ENCODE assay signal across 1 cellular context in the genomic region with DNA sequence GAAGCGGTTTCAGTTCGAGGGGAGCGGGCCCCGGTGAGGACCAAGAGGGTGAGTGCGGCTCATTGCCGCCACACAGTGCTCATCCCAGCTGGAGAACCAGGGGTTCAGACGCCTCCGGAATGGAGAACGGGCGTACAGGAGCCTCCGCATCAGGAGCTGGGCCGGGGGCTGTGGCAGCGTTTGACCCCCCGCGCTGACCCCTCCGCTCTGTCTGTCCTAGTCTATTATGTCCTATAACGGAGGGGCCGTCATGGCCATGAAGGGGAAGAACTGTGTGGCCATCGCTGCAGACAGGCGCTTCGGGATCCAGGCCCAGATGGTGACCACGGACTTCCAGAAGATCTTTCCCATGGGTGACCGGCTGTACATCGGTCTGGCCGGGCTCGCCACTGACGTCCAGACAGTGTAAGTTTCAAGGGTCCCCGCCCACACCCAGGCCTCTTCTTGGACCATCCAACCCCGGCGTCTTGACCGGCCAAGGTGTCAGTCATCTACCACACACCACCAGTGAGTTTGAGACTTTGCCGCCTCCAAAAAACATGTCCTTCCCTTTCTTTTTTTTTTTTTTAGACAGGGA.
TF ChIP-seq lines count a peak whose summit lies in the region.

No MANE protein-coding gene starts in this region.

TF ChIP-seq in HepG2, 621 proteins besides CTCF, POLR2A, EP300 and RAD21 (continued from another document and continues in another):
- TF ChIP-seq, protein P1, sequence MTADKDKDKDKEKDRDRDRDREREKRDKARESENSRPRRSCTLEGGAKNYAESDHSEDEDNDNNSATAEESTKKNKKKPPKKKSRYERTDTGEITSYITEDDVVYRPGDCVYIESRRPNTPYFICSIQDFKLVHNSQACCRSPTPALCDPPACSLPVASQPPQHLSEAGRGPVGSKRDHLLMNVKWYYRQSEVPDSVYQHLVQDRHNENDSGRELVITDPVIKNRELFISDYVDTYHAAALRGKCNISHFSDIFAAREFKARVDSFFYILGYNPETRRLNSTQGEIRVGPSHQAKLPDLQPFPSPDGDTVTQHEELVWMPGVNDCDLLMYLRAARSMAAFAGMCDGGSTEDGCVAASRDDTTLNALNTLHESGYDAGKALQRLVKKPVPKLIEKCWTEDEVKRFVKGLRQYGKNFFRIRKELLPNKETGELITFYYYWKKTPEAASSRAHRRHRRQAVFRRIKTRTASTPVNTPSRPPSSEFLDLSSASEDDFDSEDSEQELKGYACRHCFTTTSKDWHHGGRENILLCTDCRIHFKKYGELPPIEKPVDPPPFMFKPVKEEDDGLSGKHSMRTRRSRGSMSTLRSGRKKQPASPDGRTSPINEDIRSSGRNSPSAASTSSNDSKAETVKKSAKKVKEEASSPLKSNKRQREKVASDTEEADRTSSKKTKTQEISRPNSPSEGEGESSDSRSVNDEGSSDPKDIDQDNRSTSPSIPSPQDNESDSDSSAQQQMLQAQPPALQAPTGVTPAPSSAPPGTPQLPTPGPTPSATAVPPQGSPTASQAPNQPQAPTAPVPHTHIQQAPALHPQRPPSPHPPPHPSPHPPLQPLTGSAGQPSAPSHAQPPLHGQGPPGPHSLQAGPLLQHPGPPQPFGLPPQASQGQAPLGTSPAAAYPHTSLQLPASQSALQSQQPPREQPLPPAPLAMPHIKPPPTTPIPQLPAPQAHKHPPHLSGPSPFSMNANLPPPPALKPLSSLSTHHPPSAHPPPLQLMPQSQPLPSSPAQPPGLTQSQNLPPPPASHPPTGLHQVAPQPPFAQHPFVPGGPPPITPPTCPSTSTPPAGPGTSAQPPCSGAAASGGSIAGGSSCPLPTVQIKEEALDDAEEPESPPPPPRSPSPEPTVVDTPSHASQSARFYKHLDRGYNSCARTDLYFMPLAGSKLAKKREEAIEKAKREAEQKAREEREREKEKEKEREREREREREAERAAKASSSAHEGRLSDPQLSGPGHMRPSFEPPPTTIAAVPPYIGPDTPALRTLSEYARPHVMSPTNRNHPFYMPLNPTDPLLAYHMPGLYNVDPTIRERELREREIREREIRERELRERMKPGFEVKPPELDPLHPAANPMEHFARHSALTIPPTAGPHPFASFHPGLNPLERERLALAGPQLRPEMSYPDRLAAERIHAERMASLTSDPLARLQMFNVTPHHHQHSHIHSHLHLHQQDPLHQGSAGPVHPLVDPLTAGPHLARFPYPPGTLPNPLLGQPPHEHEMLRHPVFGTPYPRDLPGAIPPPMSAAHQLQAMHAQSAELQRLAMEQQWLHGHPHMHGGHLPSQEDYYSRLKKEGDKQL (CRISPR knock-in tag; IDR thresholded peaks at IDR 0.05; ENCODE audit: low read depth): no peak
- TF ChIP-seq ZMAT3 (CRISPR knock-in tag; conservative IDR thresholded peaks at IDR 0.05) (no peak), ZNF446 (CRISPR knock-in tag; IDR thresholded peaks at IDR 0.05) (no peak; the same call in 1 of the 2 replicates), PLRG1 (conservative IDR thresholded peaks at IDR 0.05) (no peak), RAD51 (IDR thresholded peaks at IDR 0.05; ENCODE audit: borderline replicate concordance) (no peak), KDM5B (CRISPR knock-in tag; IDR thresholded peaks at IDR 0.05; ENCODE audit: borderline replicate concordance) (no peak), MXI1 (IDR thresholded peaks at IDR 0.05; ENCODE audit: borderline replicate concordance, low read depth, low read length) (no peak), HHEX (CRISPR knock-in tag; IDR thresholded peaks at IDR 0.05) (no peak), EHMT2 (IDR thresholded peaks at IDR 0.05; ENCODE audit: borderline replicate concordance, low read depth, low read length) (no peak), AGO2 (optimal IDR thresholded peaks at IDR 0.05; ENCODE audit: low read depth, low read length) (no peak), ZNF550 (CRISPR knock-in tag; IDR thresholded peaks at IDR 0.05; ENCODE audit: borderline replicate concordance) (no peak), ZNF552 (CRISPR knock-in tag; IDR thresholded peaks at IDR 0.05; ENCODE audit: borderline replicate concordance) (no peak), ZNF569 (CRISPR knock-in tag; IDR thresholded peaks at IDR 0.05; ENCODE audit: borderline replicate concordance) (no peak), SP140L (CRISPR knock-in tag; IDR thresholded peaks at IDR 0.05; ENCODE audit: borderline replicate concordance) (no peak), HNRNPK (IDR thresholded peaks at IDR 0.05; ENCODE audit: low read depth, low read length, poor library complexity, severe bottlenecking) (peak; percentile 24), ZNF260 (CRISPR knock-in tag; IDR thresholded peaks at IDR 0.05; ENCODE audit: borderline replicate concordance, low read depth) (no peak), ZNF556 (CRISPR knock-in tag; IDR thresholded peaks at IDR 0.05; ENCODE audit: borderline replicate concordance) (no peak), NFRKB (IDR thresholded peaks at IDR 0.05) (no peak), CHD2 (IDR thresholded peaks at IDR 0.05; ENCODE audit: low read depth, low read length) (no peak), BORCS8-MEF2B (CRISPR knock-in tag; IDR thresholded peaks at IDR 0.05) (0 out of 2 replicates have a peak, but pooled peaks have one; percentile 54), ARNT2 (CRISPR knock-in tag; IDR thresholded peaks at IDR 0.05; ENCODE audit: low read depth) (no peak; the same call in 1 of the 2 replicates), ZNF678 (CRISPR knock-in tag; IDR thresholded peaks at IDR 0.05) (no peak), ZBTB7A (CRISPR knock-in tag; IDR thresholded peaks at IDR 0.05) (no peak), ZSCAN30 (CRISPR knock-in tag; IDR thresholded peaks at IDR 0.05) (no peak), ZNF501 (CRISPR knock-in tag; IDR thresholded peaks at IDR 0.05) (no peak), GTF3A (CRISPR knock-in tag; conservative IDR thresholded peaks at IDR 0.05) (no peak), NFE2L2 (IDR thresholded peaks at IDR 0.05; ENCODE audit: low read length) (no peak), REPIN1 (CRISPR knock-in tag; IDR thresholded peaks at IDR 0.05; ENCODE audit: borderline replicate concordance, low read depth) (no peak), KDM3A (CRISPR knock-in tag; IDR thresholded peaks at IDR 0.05; ENCODE audit: low read depth) (0 out of 2 replicates have a peak, but pooled peaks have one; percentile 7), ZBTB38 (CRISPR knock-in tag; IDR thresholded peaks at IDR 0.05) (no peak), ZNF543 (CRISPR knock-in tag; IDR thresholded peaks at IDR 0.05) (no peak), ZNF160 (CRISPR knock-in tag; IDR thresholded peaks at IDR 0.05) (no peak)
- TF ChIP-seq, protein P2, sequence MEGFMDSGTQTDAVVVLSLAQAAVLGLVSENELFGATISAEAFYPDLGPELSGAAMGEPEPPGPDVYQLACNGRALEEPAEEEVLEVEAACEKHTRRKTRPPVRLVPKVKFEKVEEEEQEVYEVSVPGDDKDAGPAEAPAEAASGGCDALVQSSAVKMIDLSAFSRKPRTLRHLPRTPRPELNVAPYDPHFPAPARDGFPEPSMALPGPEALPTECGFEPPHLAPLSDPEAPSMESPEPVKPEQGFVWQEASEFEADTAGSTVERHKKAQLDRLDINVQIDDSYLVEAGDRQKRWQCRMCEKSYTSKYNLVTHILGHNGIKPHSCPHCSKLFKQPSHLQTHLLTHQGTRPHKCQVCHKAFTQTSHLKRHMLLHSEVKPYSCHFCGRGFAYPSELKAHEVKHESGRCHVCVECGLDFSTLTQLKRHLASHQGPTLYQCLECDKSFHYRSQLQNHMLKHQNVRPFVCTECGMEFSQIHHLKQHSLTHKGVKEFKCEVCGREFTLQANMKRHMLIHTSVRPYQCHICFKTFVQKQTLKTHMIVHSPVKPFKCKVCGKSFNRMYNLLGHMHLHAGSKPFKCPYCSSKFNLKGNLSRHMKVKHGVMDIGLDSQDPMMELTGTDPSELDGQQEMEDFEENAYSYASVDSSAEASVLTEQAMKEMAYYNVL (CRISPR knock-in tag; IDR thresholded peaks at IDR 0.05; ENCODE audit: borderline replicate concordance): no peak
- TF ChIP-seq, protein P3, sequence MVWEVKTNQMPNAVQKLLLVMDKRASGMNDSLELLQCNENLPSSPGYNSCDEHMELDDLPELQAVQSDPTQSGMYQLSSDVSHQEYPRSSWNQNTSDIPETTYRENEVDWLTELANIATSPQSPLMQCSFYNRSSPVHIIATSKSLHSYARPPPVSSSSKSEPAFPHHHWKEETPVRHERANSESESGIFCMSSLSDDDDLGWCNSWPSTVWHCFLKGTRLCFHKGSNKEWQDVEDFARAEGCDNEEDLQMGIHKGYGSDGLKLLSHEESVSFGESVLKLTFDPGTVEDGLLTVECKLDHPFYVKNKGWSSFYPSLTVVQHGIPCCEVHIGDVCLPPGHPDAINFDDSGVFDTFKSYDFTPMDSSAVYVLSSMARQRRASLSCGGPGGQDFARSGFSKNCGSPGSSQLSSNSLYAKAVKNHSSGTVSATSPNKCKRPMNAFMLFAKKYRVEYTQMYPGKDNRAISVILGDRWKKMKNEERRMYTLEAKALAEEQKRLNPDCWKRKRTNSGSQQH (CRISPR knock-in tag; IDR thresholded peaks at IDR 0.05; ENCODE audit: low read depth): no peak
- TF ChIP-seq, protein P4, sequence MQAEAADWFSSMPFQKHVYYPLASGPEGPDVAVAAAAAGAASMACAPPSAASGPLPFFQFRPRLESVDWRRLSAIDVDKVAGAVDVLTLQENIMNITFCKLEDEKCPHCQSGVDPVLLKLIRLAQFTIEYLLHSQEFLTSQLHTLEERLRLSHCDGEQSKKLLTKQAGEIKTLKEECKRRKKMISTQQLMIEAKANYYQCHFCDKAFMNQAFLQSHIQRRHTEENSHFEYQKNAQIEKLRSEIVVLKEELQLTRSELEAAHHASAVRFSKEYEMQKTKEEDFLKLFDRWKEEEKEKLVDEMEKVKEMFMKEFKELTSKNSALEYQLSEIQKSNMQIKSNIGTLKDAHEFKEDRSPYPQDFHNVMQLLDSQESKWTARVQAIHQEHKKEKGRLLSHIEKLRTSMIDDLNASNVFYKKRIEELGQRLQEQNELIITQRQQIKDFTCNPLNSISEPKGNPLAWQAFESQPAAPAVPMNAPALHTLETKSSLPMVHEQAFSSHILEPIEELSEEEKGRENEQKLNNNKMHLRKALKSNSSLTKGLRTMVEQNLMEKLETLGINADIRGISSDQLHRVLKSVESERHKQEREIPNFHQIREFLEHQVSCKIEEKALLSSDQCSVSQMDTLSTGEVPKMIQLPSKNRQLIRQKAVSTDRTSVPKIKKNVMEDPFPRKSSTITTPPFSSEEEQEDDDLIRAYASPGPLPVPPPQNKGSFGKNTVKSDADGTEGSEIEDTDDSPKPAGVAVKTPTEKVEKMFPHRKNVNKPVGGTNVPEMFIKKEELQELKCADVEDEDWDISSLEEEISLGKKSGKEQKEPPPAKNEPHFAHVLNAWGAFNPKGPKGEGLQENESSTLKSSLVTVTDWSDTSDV (CRISPR knock-in tag; IDR thresholded peaks at IDR 0.05): no peak
- TF ChIP-seq, protein P5, sequence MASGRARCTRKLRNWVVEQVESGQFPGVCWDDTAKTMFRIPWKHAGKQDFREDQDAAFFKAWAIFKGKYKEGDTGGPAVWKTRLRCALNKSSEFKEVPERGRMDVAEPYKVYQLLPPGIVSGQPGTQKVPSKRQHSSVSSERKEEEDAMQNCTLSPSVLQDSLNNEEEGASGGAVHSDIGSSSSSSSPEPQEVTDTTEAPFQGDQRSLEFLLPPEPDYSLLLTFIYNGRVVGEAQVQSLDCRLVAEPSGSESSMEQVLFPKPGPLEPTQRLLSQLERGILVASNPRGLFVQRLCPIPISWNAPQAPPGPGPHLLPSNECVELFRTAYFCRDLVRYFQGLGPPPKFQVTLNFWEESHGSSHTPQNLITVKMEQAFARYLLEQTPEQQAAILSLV (CRISPR knock-in tag; IDR thresholded peaks at IDR 0.05; ENCODE audit: borderline replicate concordance): peak; percentile 63; the same call in 1 of the 2 replicates
- TF ChIP-seq, protein P6, sequence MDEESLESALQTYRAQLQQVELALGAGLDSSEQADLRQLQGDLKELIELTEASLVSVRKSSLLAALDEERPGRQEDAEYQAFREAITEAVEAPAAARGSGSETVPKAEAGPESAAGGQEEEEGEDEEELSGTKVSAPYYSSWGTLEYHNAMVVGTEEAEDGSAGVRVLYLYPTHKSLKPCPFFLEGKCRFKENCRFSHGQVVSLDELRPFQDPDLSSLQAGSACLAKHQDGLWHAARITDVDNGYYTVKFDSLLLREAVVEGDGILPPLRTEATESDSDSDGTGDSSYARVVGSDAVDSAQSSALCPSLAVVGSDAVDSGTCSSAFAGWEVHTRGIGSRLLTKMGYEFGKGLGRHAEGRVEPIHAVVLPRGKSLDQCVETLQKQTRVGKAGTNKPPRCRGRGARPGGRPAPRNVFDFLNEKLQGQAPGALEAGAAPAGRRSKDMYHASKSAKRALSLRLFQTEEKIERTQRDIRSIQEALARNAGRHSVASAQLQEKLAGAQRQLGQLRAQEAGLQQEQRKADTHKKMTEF (CRISPR knock-in tag; IDR thresholded peaks at IDR 0.05): no peak
- TF ChIP-seq, protein P7, sequence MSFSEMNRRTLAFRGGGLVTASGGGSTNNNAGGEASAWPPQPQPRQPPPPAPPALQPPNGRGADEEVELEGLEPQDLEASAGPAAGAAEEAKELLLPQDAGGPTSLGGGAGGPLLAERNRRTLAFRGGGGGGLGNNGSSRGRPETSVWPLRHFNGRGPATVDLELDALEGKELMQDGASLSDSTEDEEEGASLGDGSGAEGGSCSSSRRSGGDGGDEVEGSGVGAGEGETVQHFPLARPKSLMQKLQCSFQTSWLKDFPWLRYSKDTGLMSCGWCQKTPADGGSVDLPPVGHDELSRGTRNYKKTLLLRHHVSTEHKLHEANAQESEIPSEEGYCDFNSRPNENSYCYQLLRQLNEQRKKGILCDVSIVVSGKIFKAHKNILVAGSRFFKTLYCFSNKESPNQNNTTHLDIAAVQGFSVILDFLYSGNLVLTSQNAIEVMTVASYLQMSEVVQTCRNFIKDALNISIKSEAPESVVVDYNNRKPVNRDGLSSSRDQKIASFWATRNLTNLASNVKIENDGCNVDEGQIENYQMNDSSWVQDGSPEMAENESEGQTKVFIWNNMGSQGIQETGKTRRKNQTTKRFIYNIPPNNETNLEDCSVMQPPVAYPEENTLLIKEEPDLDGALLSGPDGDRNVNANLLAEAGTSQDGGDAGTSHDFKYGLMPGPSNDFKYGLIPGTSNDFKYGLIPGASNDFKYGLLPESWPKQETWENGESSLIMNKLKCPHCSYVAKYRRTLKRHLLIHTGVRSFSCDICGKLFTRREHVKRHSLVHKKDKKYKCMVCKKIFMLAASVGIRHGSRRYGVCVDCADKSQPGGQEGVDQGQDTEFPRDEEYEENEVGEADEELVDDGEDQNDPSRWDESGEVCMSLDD (CRISPR knock-in tag; IDR thresholded peaks at IDR 0.05; ENCODE audit: borderline replicate concordance): peak; percentile 58; the same call in 1 of the 2 replicates
- TF ChIP-seq, protein P8, sequence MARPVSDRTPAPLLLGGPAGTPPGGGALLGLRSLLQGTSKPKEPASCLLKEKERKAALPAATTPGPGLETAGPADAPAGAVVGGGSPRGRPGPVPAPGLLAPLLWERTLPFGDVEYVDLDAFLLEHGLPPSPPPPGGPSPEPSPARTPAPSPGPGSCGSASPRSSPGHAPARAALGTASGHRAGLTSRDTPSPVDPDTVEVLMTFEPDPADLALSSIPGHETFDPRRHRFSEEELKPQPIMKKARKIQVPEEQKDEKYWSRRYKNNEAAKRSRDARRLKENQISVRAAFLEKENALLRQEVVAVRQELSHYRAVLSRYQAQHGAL (CRISPR knock-in tag; IDR thresholded peaks at IDR 0.05; ENCODE audit: not compliant biosample characterization): peak; percentile 74
